In the genomic region with DNA sequence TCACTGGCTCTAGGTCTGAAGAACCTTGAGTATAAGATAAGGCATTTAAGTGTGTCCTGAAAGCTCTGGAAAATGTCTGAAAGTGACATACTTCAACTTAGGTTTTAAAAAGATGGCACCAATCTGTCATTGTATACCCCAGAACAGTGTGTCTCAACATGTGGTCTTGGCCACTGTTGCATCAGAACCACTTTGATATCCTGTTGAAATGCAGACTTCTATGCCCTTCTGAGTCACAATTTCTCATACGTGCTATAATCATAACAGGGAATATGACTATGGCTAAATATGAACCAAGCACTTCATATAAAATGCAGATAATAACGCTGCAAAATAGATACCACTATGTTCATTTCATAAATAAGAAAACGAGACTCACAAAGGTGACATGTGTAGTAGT, we compare ENCODE assay signal across 17 cellular contexts.
"Had no signal": no experiment of that assay in that cellular context is flagged by ENCODE, and none has a peak within 500 bp of the region (broad histone marks: within the 10 kb centered on the region; RNA-seq: fewer than 3 reads in every experiment).

No MANE protein-coding gene starts in this region.

- H3K9me3 ChIP-seq: ascending aorta had no signal

- FAIRE-seq: endometrium had no signal

- DNase-seq: activated CD4-positive, alpha-beta T cell treated with anti-CD3 and anti-CD28 coated beads for 1 hour; activated CD4-positive, alpha-beta T cell treated with anti-CD3 and anti-CD28 coated beads, Interleukin-2, amount 50 U/mL, for 4 hours; activated naive CD4-positive, alpha-beta T cell treated with anti-CD3 and anti-CD28 coated beads for 36 hours; activated naive CD8-positive, alpha-beta T cell treated with anti-CD3 and anti-CD28 coated beads, Interleukin-2, amount 50 U/mL, for 24 hours; foreskin melanocyte; head of caudate nucleus; kidney glomerular epithelial cell; left ventricle myocardium superior; nephron progenitor cell; occipital lobe; stimulated activated CD4-positive, alpha-beta T cell treated with anti-CD3 and anti-CD28 coated beads, Interleukin-4, amount 100 ng/mL, for 4 hours; stimulated activated CD8-positive, alpha-beta memory T cell treated with anti-CD3 and anti-CD28 coated beads, Interleukin-4, amount 100 ng/mL, for 48 hours; T1000 had no signal

- H3K4me3 ChIP-seq: ascending aorta, skin epidermis had no signal

- H3K27me3 ChIP-seq: ascending aorta had no signal

- H3K36me3 ChIP-seq: ascending aorta had no signal

- H3K4me1 ChIP-seq: ascending aorta had no signal

- H3K27ac ChIP-seq: ascending aorta, skin epidermis, VCaP had no signal
